9 cellular contexts compared by ENCODE assay signal in the genomic region with DNA sequence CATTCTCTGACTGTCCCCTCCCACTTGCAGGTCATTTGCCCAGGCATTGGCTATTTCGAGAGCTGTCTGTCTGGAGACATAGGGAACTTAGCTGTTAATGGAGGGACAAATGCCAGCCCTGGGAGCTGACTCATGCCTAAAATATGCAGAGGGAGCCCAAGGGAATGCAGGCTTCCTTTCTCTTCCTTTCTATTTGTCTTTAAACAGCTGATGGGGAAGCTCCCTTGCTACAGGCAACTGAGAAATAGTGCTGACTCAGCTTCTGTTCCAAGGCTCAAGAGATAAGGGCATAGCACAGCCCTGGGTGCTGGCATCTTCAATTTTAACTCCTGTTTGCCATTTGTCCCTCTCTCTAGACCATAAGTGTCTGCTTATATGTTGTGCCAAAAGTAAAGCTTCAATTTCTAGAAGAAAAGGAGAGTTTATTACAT.
DNase-seq lines count a peak whose midpoint lies in the region; ATAC-seq and TF ChIP-seq lines count a peak whose summit lies in the region.
"Had no signal": no experiment of that assay in that cellular context is flagged by ENCODE, and none has a peak within 500 bp of the region (broad histone marks: within the 10 kb centered on the region; RNA-seq: fewer than 3 reads in every experiment).

No MANE protein-coding gene starts in this region.

- no peak for ATAC-seq in GM21423 (IDR thresholded peaks at IDR 0.05; ENCODE audit: unreplicated experiment)

- peak; percentile 13 for DNase-seq in NCI-H345 (lab: John Stamatoyannopoulos, UW)
- DNase-seq in NCI-H345 treated with DMSO at 0.1 percent for 48 hours (lab: John Stamatoyannopoulos, UW; ENCODE audit: unreplicated experiment), result no peak
- peak; percentile 87 for DNase-seq in T1000 (lab: John Stamatoyannopoulos, UW)
- DNase-seq in glutamatergic neuron, result peak; percentile 79
- peak; percentile 63 for DNase-seq in pons (ENCODE audit: low spot score)
- no peak for DNase-seq in activated CD4-positive, alpha-beta T cell treated with anti-CD3 and anti-CD28 coated beads, Interleukin-2, amount 10 ng/mL, durations not matched to agents 24 days and 14 days
- DNase-seq in T-helper 1 cell, result no peak
- DNase-seq: CD4-positive, CD25-positive, alpha-beta regulatory T cell had no signal

- H3K4me1 Mint-ChIP-seq in glutamatergic neuron (ENCODE audit: low read depth, unreplicated experiment), result peaks cover 20% of the 10 kb centered on the region
- peaks cover 9% of the 10 kb centered on the region for H3K4me1 Mint-ChIP-seq in activated CD4-positive, alpha-beta T cell treated with anti-CD3 and anti-CD28 coated beads, Interleukin-2, amount 10 ng/mL, durations not matched to agents 24 days and 14 days

- no peaks in the 10 kb centered on the region for H3K9me3 Mint-ChIP-seq in glutamatergic neuron (ENCODE audit: unreplicated experiment)
- no peaks in the 10 kb centered on the region for H3K9me3 Mint-ChIP-seq in activated CD4-positive, alpha-beta T cell treated with anti-CD3 and anti-CD28 coated beads, Interleukin-2, amount 10 ng/mL, durations not matched to agents 24 days and 14 days

- intact Hi-C loops in activated CD4-positive, alpha-beta T cell treated with anti-CD3 and anti-CD28 coated beads, Interleukin-2, amount 10 ng/mL, durations not matched to agents 24 days and 14 days (cut with micrococcal nuclease), result loop anchor here (5.0 to 10.0 kb wide), 5 partner anchors 83 to 1198 kb away; a partner anchor contains a TSS

- H3K4me3 Mint-ChIP-seq in glutamatergic neuron (ENCODE audit: unreplicated experiment), result peak overlapping the region; percentile 33
- H3K4me3 Mint-ChIP-seq in activated CD4-positive, alpha-beta T cell treated with anti-CD3 and anti-CD28 coated beads, Interleukin-2, amount 10 ng/mL, durations not matched to agents 24 days and 14 days, result no peak overlapping the region
- H3K4me3 Mint-ChIP-seq: CD4-positive, CD25-positive, alpha-beta regulatory T cell had no signal

- H3K27ac Mint-ChIP-seq in glutamatergic neuron (ENCODE audit: unreplicated experiment), result peak overlapping the region; percentile 80
- no peak overlapping the region for H3K27ac Mint-ChIP-seq in activated CD4-positive, alpha-beta T cell treated with anti-CD3 and anti-CD28 coated beads, Interleukin-2, amount 10 ng/mL, durations not matched to agents 24 days and 14 days
- H3K27ac Mint-ChIP-seq: CD4-positive, CD25-positive, alpha-beta regulatory T cell had no signal

- peaks cover 4% of the 10 kb centered on the region for H3K27me3 Mint-ChIP-seq in glutamatergic neuron (ENCODE audit: unreplicated experiment)
- no peaks in the 10 kb centered on the region for H3K27me3 Mint-ChIP-seq in activated CD4-positive, alpha-beta T cell treated with anti-CD3 and anti-CD28 coated beads, Interleukin-2, amount 10 ng/mL, durations not matched to agents 24 days and 14 days

- TF ChIP-seq CTCF in glutamatergic neuron (IDR thresholded peaks at IDR 0.05; ENCODE audit: partially characterized antibody, unreplicated experiment), result no peak

- H3K36me3 Mint-ChIP-seq in glutamatergic neuron (ENCODE audit: unreplicated experiment), result no peaks in the 10 kb centered on the region
- no peaks in the 10 kb centered on the region for H3K36me3 Mint-ChIP-seq in activated CD4-positive, alpha-beta T cell treated with anti-CD3 and anti-CD28 coated beads, Interleukin-2, amount 10 ng/mL, durations not matched to agents 24 days and 14 days (ENCODE audit: low read depth)
- H3K36me3 Mint-ChIP-seq: CD4-positive, CD25-positive, alpha-beta regulatory T cell had no signal

Comparison
In these comparisons a context has a peak if more than half of its experiments do, and no peak if none do; other contexts are left out.
1. DNase-seq: peak in NCI-H345 (single experiment), T1000 (single experiment), glutamatergic neuron (single experiment) and pons (single experiment); none in NCI-H345 treated with DMSO at 0.1 percent for 48 hours (single experiment), activated CD4-positive, alpha-beta T cell treated with anti-CD3 and anti-CD28 coated beads, Interleukin-2, amount 10 ng/mL, durations not matched to agents 24 days and 14 days (single experiment) and T-helper 1 cell (0 of 5).